ENCODE assay signal across 9 cellular contexts in the genomic region with DNA sequence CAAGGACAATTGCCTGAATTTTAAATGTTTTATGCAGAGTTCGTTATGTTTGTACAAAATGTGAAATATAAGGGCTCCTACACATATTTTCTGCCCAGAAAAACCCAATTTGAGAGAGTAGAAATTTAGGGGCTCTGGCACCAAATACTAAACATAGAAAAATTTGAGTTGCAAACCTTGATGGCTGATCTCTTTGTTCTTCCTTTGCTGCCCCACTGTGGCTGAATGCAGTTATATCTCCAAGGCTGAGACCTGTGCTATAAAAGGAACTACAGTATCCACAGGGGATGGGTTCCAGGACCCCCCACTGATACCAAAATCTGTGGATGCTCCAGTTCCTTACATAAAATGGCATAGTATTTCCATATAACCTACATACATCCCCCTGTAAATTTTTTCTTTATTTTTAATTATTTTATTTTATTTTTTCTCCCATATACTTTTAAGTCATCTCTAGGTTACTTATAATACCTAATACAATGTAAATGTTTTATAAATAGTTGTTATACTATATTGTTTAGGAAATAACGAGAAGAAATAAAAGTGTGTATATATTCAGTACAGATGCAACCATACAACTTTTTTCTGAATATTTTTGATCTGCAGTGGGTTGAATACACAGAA. TPM values are rescaled to one million over a fixed set of nuclear protein-coding genes. Genes with fewer than 3 reads are reported as not detected.
DNase-seq lines count a peak whose midpoint lies in the region; ATAC-seq, FAIRE-seq and TF ChIP-seq lines count a peak whose summit lies in the region.
"Had no signal": no experiment of that assay in that cellular context is flagged by ENCODE, and none has a peak within 500 bp of the region (broad histone marks: within the 10 kb centered on the region; RNA-seq: fewer than 3 reads in every experiment).

No MANE protein-coding gene starts in this region.

- H3K27me3 ChIP-seq in bronchial epithelial cell (ENCODE audit: control insufficient read depth, insufficient read depth, low read length): no peaks in the 10 kb centered on the region

- no peaks in the 10 kb centered on the region for H3K36me3 ChIP-seq in bronchial epithelial cell (ENCODE audit: control insufficient read depth, insufficient read depth, low read length)

- TF ChIP-seq CTCF in bronchial epithelial cell (IDR thresholded peaks at IDR 0.05; ENCODE audit: insufficient read depth, low read length, severe bottlenecking): peak; percentile 57

- no peak for FAIRE-seq in bronchial epithelial cell (lab: Jason Lieb, UNC)

- peak; percentile 51 for DNase-seq in EH (ENCODE audit: low read depth)
- peak in 43 of 76 experiments; percentile 1 to 55 (median 29) for DNase-seq in HUDEP-2 (lab: John Stamatoyannopoulos, UW; ENCODE audit: unreplicated experiment in 76 of 76)
- peak; percentile 18 for DNase-seq in RPMI8226
- DNase-seq in bronchial epithelial cell (ENCODE audit: low read depth): peak; percentile 43
- peak; percentile 28 for DNase-seq in kidney glomerular epithelial cell (lab: John Stamatoyannopoulos, UW)
- DNase-seq in stimulated activated naive CD4-positive, alpha-beta T cell (lab: John Stamatoyannopoulos, UW): peak in 5 of 6 experiments; percentile 8 to 47 (median 18)
- DNase-seq in NCI-H226: no peak

- ATAC-seq in GM19467 (IDR thresholded peaks at IDR 0.05; ENCODE audit: unreplicated experiment): no peak

- H3K4me3 ChIP-seq in bronchial epithelial cell (ENCODE audit: low read depth, low read length): no peak overlapping the region

RNA-seq across cellular contexts. Expression of gene CFAP43, which starts 22.5 kb away (rescaled TPM):
- total RNA-seq in bronchial epithelial cell: 0.26 and 0.38 TPM in 2 replicates
- total RNA-seq: activated CD8-positive, alpha-beta memory T cell treated with anti-CD3 and anti-CD28 coated beads for 36 hours had no signal

RNA-seq across cellular contexts. Expression of gene GSTO1, which starts 45.0 kb away (rescaled TPM):
- 75.8 and 158 TPM in 2 replicates for total RNA-seq in bronchial epithelial cell

RNA-seq across cellular contexts. Expression of gene GSTO2, which starts 59.3 kb away (rescaled TPM):
- 24.7 and 29.2 TPM in 2 replicates for total RNA-seq in bronchial epithelial cell
